Comparison of ENCODE assay signal across 8 cellular contexts in genomic region chr20:33994624-33994913, GRCh38. TPM values are rescaled to one million over a fixed set of nuclear protein-coding genes. Genes with fewer than 3 reads are reported as not detected.
DNase-seq lines count a peak whose midpoint lies in the region; ATAC-seq, FAIRE-seq and TF ChIP-seq lines count a peak whose summit lies in the region.

No MANE protein-coding gene starts in this region.

- no peaks in the 10 kb centered on the region for H3K27me3 ChIP-seq in keratinocyte (ENCODE audit: control insufficient read depth, extremely low read depth, insufficient read depth, low read length)
- no peaks in the 10 kb centered on the region for H3K27me3 ChIP-seq in stomach

- H3K4me3 ChIP-seq in keratinocyte (ENCODE audit: control insufficient read depth in 2 of 3, extremely low read depth in 1 of 3, insufficient read depth in 2 of 3, low read depth in 1 of 3, low read length in 3 of 3) (peak overlapping the region; percentile 72 to 96 (median 94)), stomach (peak overlapping the region; percentile 75 to 96 (median 94))

- H3K36me3 ChIP-seq in keratinocyte (ENCODE audit: control insufficient read depth in 2 of 2, extremely low read depth in 1 of 2, insufficient read depth in 2 of 2, low read length in 2 of 2) (peaks cover 4 to 8% of the 10 kb centered on the region in 2 experiments), stomach (no peaks in the 10 kb centered on the region)

- H3K27ac Mint-ChIP-seq in activated naive CD8-positive, alpha-beta T cell treated with anti-CD3 and anti-CD28 coated beads for 36 hours = peak overlapping the region; percentile 96

- WGBS in stomach, 5 donors = 0% methylated on average over 15 of the region's 15 CpGs

- H3K9me3 Mint-ChIP-seq in activated naive CD8-positive, alpha-beta T cell treated with anti-CD3 and anti-CD28 coated beads for 36 hours = no peaks in the 10 kb centered on the region

- peak overlapping the region; percentile 91 for H3K9ac ChIP-seq in keratinocyte (ENCODE audit: control insufficient read depth, extremely low read depth, insufficient read depth, low read length)

- H3K36me3 Mint-ChIP-seq in activated naive CD8-positive, alpha-beta T cell treated with anti-CD3 and anti-CD28 coated beads for 36 hours = peaks cover 50% of the 10 kb centered on the region

- peak overlapping the region; percentile 16 for H2AFZ ChIP-seq in keratinocyte (ENCODE audit: control insufficient read depth, low read length)

- H4K20me1 ChIP-seq in keratinocyte (ENCODE audit: control insufficient read depth, extremely low read depth, insufficient read depth, low read length) = peaks cover 6% of the 10 kb centered on the region

- no peak for TF ChIP-seq POLR2A in stomach (IDR thresholded peaks at IDR 0.05)

- dilution Hi-C loops in keratinocyte (cut with MboI; ENCODE audit: extremely low pct_ligation_motif_present, low sequenced_read_pairs) = no loop called here

- peak overlapping the region; percentile 93 for H3K4me2 ChIP-seq in keratinocyte (ENCODE audit: control insufficient read depth, extremely low read depth, insufficient read depth, low read depth, low read length)

- H3K9me3 ChIP-seq in keratinocyte (ENCODE audit: control insufficient read depth, low read depth, low read length) (no peaks in the 10 kb centered on the region), stomach (no peaks in the 10 kb centered on the region)

- FAIRE-seq in keratinocyte (lab: Jason Lieb, UNC) = no peak

- peaks cover 5% of the 10 kb centered on the region for H3K9me1 ChIP-seq in keratinocyte (ENCODE audit: control insufficient read depth, extremely low read depth, insufficient read depth, low read length)

- peaks cover 61% of the 10 kb centered on the region for H3K4me1 Mint-ChIP-seq in activated naive CD8-positive, alpha-beta T cell treated with anti-CD3 and anti-CD28 coated beads for 36 hours

- peak overlapping the region; percentile 94 for H3K4me3 Mint-ChIP-seq in activated naive CD8-positive, alpha-beta T cell treated with anti-CD3 and anti-CD28 coated beads for 36 hours

- H3K79me2 ChIP-seq in keratinocyte (ENCODE audit: control insufficient read depth, insufficient read depth, low read length) = peaks cover 62% of the 10 kb centered on the region

- intact Hi-C loops in stomach (cut with DNase I; ENCODE audit: low total_unique reads) = loop anchor here (10.0 kb wide), 1 partner anchor 70 kb away; no protein-coding TSS in a partner anchor

- H3K27ac ChIP-seq in keratinocyte (ENCODE audit: control insufficient read depth, insufficient read depth, low read length) (peak overlapping the region; percentile 81), stomach (peak overlapping the region; percentile 93 to 99 (median 98))

- peak; percentile 35 for DNase-seq in NCI-H526 treated with DMSO at 0.1 percent for 48 hours (lab: John Stamatoyannopoulos, UW)
- DNase-seq in NCI-H526 (lab: John Stamatoyannopoulos, UW) = no peak
- no peak for DNase-seq in activated naive CD8-positive, alpha-beta T cell treated with anti-CD3 and anti-CD28 coated beads for 36 hours
- DNase-seq in keratinocyte (ENCODE audit: low read depth, low spot score) = no peak
- DNase-seq in stomach = no peak
- DNase-seq in NCI-H748 (lab: John Stamatoyannopoulos, UW; ENCODE audit: unreplicated experiment) = no peak
- no peak for DNase-seq in GM10266 (ENCODE audit: extremely low spot score)

- H3K4me1 ChIP-seq in keratinocyte (ENCODE audit: control insufficient read depth, extremely low read depth, insufficient read depth, low read length) (peaks cover 35% of the 10 kb centered on the region), stomach (peaks cover 48 to 71% (median 64%) of the 10 kb centered on the region in 4 donors)

- no peak for TF ChIP-seq EP300 in stomach (IDR thresholded peaks at IDR 0.05)

- ATAC-seq in GM19035 (IDR thresholded peaks at IDR 0.05; ENCODE audit: unreplicated experiment) = no peak

- TF ChIP-seq CTCF in keratinocyte (optimal IDR thresholded peaks at IDR 0.05 in 1 of 3, IDR thresholded peaks at IDR 0.05 in 1 of 3, conservative IDR thresholded peaks at IDR 0.05 in 1 of 3; ENCODE audit: extremely low read depth in 1 of 3, insufficient read depth in 2 of 3, low read length in 3 of 3) (no peak), stomach (IDR thresholded peaks at IDR 0.05) (no peak), GM10266 (IDR thresholded peaks at IDR 0.05; ENCODE audit: control insufficient read depth, insufficient read depth, low read depth, missing control alignments) (no peak)

- no peaks in the 10 kb centered on the region for H3K27me3 Mint-ChIP-seq in activated naive CD8-positive, alpha-beta T cell treated with anti-CD3 and anti-CD28 coated beads for 36 hours

RNA-seq across cellular contexts. Expression of gene RALY, which starts 0.9 kb away (rescaled TPM):
- 100 to 1,000 TPM; 147 to 148 TPM for total RNA-seq in activated naive CD8-positive, alpha-beta T cell treated with anti-CD3 and anti-CD28 coated beads for 36 hours
- 107 to 118 TPM (median 118 TPM) in 3 replicates for polyA plus RNA-seq in keratinocyte
- 22.4 TPM for polyA plus RNA-seq in keratinocyte (2011; ENCODE audit: low read depth)
- polyA plus RNA-seq in keratinocyte (2011; cell fraction: cytosol; rRNA removed) = 59.8 and 110 TPM in 2 replicates
- polyA plus RNA-seq in keratinocyte (2011; cell fraction: nucleus; rRNA removed) = 43.5 and 61.5 TPM in 2 replicates
- 56.7 and 163 TPM in 2 replicates for polyA plus RNA-seq in keratinocyte (2012; ENCODE audit: low replicate concordance)
- polyA minus RNA-seq in keratinocyte = 82.0 to 151 TPM (median 82.8 TPM) in 3 replicates
- polyA minus RNA-seq in keratinocyte (2011; cell fraction: cytosol; rRNA and poly(A)+ RNA removed) = 134 TPM
- 43.9 and 51.5 TPM in 2 replicates for polyA minus RNA-seq in keratinocyte (2011; cell fraction: nucleus; rRNA and poly(A)+ RNA removed)
- 100 to 1,000 TPM in 1 of 5 donors, 10 to 100 TPM in 4; 21.6 to 389 (median 67.4) TPM for total RNA-seq in stomach
- polyA plus RNA-seq in stomach = 100 to 1,000 TPM; 117 to 160 (median 129) TPM
